In genomic region chr10:130358981-130359650, GRCh38 we compare ENCODE assay signal across 16 cellular contexts.
"Had no signal": no experiment of that assay in that cellular context is flagged by ENCODE, and none has a peak within 500 bp of the region (broad histone marks: within the 10 kb centered on the region; RNA-seq: fewer than 3 reads in every experiment).

No MANE protein-coding gene starts in this region.

- H3K27me3 Mint-ChIP-seq: activated B cell treated with CpG ODN at 0.5 μM for 24 hours; activated CD4-positive, alpha-beta memory T cell treated with anti-CD3 and anti-CD28 coated beads for 36 hours; activated CD8-positive, alpha-beta memory T cell treated with anti-CD3 and anti-CD28 coated beads, Interleukin-2, amount 10 ng/mL, durations not matched to agents 7 days and 5 days; activated naive CD4-positive, alpha-beta T cell treated with anti-CD3 and anti-CD28 coated beads, Interleukin-2, amount 10 ng/mL, durations not matched to agents 7 days and 5 days; activated naive CD8-positive, alpha-beta T cell treated with anti-CD3 and anti-CD28 coated beads, Interleukin-2, amount 50 U/mL, for 24 hours had no signal

- H3K36me3 ChIP-seq: brain microvascular endothelial cell had no signal

- H3K27ac ChIP-seq: brain microvascular endothelial cell, psoas muscle had no signal

- H3K9me3 Mint-ChIP-seq: activated B cell treated with CpG ODN at 0.5 μM for 24 hours; activated naive CD8-positive, alpha-beta T cell treated with anti-CD3 and anti-CD28 coated beads, Interleukin-2, amount 50 U/mL, for 24 hours; activated T-helper 2 cell treated with anti-CD3 and anti-CD28 coated beads, Interferon-gamma antibody, Interleukin-2, Interleukin-4, amounts not matched to agents 10 μg/mL and 5 μg/mL and 100 μg/mL, durations not matched to agents 14 hours and 24 hours and 36 hours had no signal

- H3K4me3 ChIP-seq: psoas muscle, smooth muscle cell had no signal

- H3K27ac Mint-ChIP-seq: activated B cell treated with CpG ODN at 0.5 μM for 24 hours; activated CD4-positive, alpha-beta memory T cell treated with anti-CD3 and anti-CD28 coated beads for 36 hours; activated CD8-positive, alpha-beta memory T cell treated with anti-CD3 and anti-CD28 coated beads, Interleukin-2, amount 10 ng/mL, durations not matched to agents 7 days and 5 days; activated naive CD4-positive, alpha-beta T cell treated with anti-CD3 and anti-CD28 coated beads, Interleukin-2, amount 10 ng/mL, durations not matched to agents 7 days and 5 days; activated naive CD8-positive, alpha-beta T cell treated with anti-CD3 and anti-CD28 coated beads, Interleukin-2, amount 50 U/mL, for 24 hours; activated T-helper 2 cell treated with anti-CD3 and anti-CD28 coated beads, Interferon-gamma antibody, Interleukin-2, Interleukin-4, amounts not matched to agents 10 μg/mL and 5 μg/mL and 100 μg/mL, durations not matched to agents 14 hours and 24 hours and 36 hours; stimulated activated naive CD8-positive, alpha-beta T cell treated with anti-CD3 and anti-CD28 coated beads, Interleukin-15, amount 100 ng/mL, for 72 hours had no signal

- DNase-seq: activated B cell treated with CpG ODN at 0.5 μM for 24 hours; activated CD4-positive, alpha-beta memory T cell treated with anti-CD3 and anti-CD28 coated beads for 36 hours; activated CD4-positive, alpha-beta T cell treated with anti-CD3 and anti-CD28 coated beads for 4 hours; activated CD8-positive, alpha-beta memory T cell treated with anti-CD3 and anti-CD28 coated beads, Interleukin-2, amount 10 ng/mL, durations not matched to agents 7 days and 5 days; activated naive CD4-positive, alpha-beta T cell treated with anti-CD3 and anti-CD28 coated beads, Interleukin-2, amount 10 ng/mL, durations not matched to agents 7 days and 5 days; activated naive CD8-positive, alpha-beta T cell treated with anti-CD3 and anti-CD28 coated beads, Interleukin-2, amount 50 U/mL, for 24 hours; brain microvascular endothelial cell; cortex of kidney; mammary epithelial cell; psoas muscle; right cardiac atrium; stimulated activated CD4-positive, alpha-beta T cell treated with anti-CD3 and anti-CD28 coated beads, Interleukin-4, amount 100 ng/mL, for 1 hour; stimulated activated naive CD8-positive, alpha-beta T cell treated with anti-CD3 and anti-CD28 coated beads, Interleukin-15, amount 100 ng/mL, for 72 hours; trophoblast cell had no signal

- ATAC-seq: activated CD8-positive, alpha-beta memory T cell treated with anti-CD3 and anti-CD28 coated beads, Interleukin-2, amount 10 ng/mL, durations not matched to agents 7 days and 5 days; activated naive CD8-positive, alpha-beta T cell treated with anti-CD3 and anti-CD28 coated beads, Interleukin-2, amount 50 U/mL, for 24 hours; psoas muscle; right cardiac atrium; stimulated activated naive CD8-positive, alpha-beta T cell treated with anti-CD3 and anti-CD28 coated beads, Interleukin-15, amount 100 ng/mL, for 72 hours had no signal

- H3K4me3 Mint-ChIP-seq: activated B cell treated with CpG ODN at 0.5 μM for 24 hours; activated CD4-positive, alpha-beta memory T cell treated with anti-CD3 and anti-CD28 coated beads for 36 hours; activated CD8-positive, alpha-beta memory T cell treated with anti-CD3 and anti-CD28 coated beads, Interleukin-2, amount 10 ng/mL, durations not matched to agents 7 days and 5 days; activated naive CD4-positive, alpha-beta T cell treated with anti-CD3 and anti-CD28 coated beads, Interleukin-2, amount 10 ng/mL, durations not matched to agents 7 days and 5 days; activated naive CD8-positive, alpha-beta T cell treated with anti-CD3 and anti-CD28 coated beads, Interleukin-2, amount 50 U/mL, for 24 hours; stimulated activated naive CD8-positive, alpha-beta T cell treated with anti-CD3 and anti-CD28 coated beads, Interleukin-15, amount 100 ng/mL, for 72 hours had no signal

- H3K4me1 ChIP-seq: psoas muscle had no signal

- H3K4me1 Mint-ChIP-seq: activated B cell treated with CpG ODN at 0.5 μM for 24 hours; activated CD8-positive, alpha-beta memory T cell treated with anti-CD3 and anti-CD28 coated beads, Interleukin-2, amount 10 ng/mL, durations not matched to agents 7 days and 5 days; activated naive CD4-positive, alpha-beta T cell treated with anti-CD3 and anti-CD28 coated beads, Interleukin-2, amount 10 ng/mL, durations not matched to agents 7 days and 5 days; activated naive CD8-positive, alpha-beta T cell treated with anti-CD3 and anti-CD28 coated beads, Interleukin-2, amount 50 U/mL, for 24 hours; stimulated activated naive CD8-positive, alpha-beta T cell treated with anti-CD3 and anti-CD28 coated beads, Interleukin-15, amount 100 ng/mL, for 72 hours had no signal

- H3K36me3 Mint-ChIP-seq: activated CD4-positive, alpha-beta memory T cell treated with anti-CD3 and anti-CD28 coated beads for 36 hours; activated CD8-positive, alpha-beta memory T cell treated with anti-CD3 and anti-CD28 coated beads, Interleukin-2, amount 10 ng/mL, durations not matched to agents 7 days and 5 days; activated naive CD4-positive, alpha-beta T cell treated with anti-CD3 and anti-CD28 coated beads, Interleukin-2, amount 10 ng/mL, durations not matched to agents 7 days and 5 days had no signal

- H3K4me2 ChIP-seq: smooth muscle cell had no signal

- H3K27me3 ChIP-seq: brain microvascular endothelial cell had no signal
